In genomic region chr6:132664309-132665034, GRCh38 we compare ENCODE assay signal across 34 cellular contexts. TPM values are rescaled to one million over a fixed set of nuclear protein-coding genes. Genes with fewer than 3 reads are reported as not detected.
"Had no signal": no experiment of that assay in that cellular context is flagged by ENCODE, and none has a peak within 500 bp of the region (broad histone marks: within the 10 kb centered on the region; RNA-seq: fewer than 3 reads in every experiment).

No MANE protein-coding gene starts in this region.

- H3K4me3 ChIP-seq: left ventricle myocardium inferior, lung, mucosa of descending colon, ovary, right atrium auricular region, right lobe of liver, smooth muscle cell, stomach, testis, thyroid gland, transverse colon, upper lobe of right lung had no signal

- H3K27ac Mint-ChIP-seq: immature natural killer cell; memory B cell; naive thymus-derived CD4-positive, alpha-beta T cell; natural killer cell treated with Interleukin-12 subunit alpha and Interleukin-12 subunit beta and Interleukin-15 and Interleukin-18, amount 100 ng/mL, for 72 hours; progenitor cell of endocrine pancreas; stimulated activated memory B cell treated with anti-CD40 and anti-IgM and Interleukin-4, amounts not matched to agents 10 μg/mL and 1 μg/mL and 100 μg/mL, for 72 hours had no signal

- ATAC-seq: mucosa of descending colon; naive thymus-derived CD4-positive, alpha-beta T cell; natural killer cell treated with Interleukin-12 subunit alpha and Interleukin-12 subunit beta and Interleukin-15 and Interleukin-18, amount 100 ng/mL, for 72 hours; right lobe of liver; stimulated activated memory B cell treated with anti-CD40 and anti-IgM and Interleukin-4, amounts not matched to agents 10 μg/mL and 1 μg/mL and 100 μg/mL, for 72 hours; upper lobe of right lung had no signal

- H3K27me3 ChIP-seq: ovary, right atrium auricular region, right lobe of liver, stomach, testis, thyroid gland, transverse colon, upper lobe of right lung had no signal

- H3K36me3 ChIP-seq: left ventricle myocardium inferior, ovary, right atrium auricular region, right lobe of liver, stomach, thyroid gland, transverse colon, upper lobe of right lung had no signal

- H3K4me3 Mint-ChIP-seq: immature natural killer cell; memory B cell; naive thymus-derived CD4-positive, alpha-beta T cell; natural killer cell treated with Interleukin-12 subunit alpha and Interleukin-12 subunit beta and Interleukin-15 and Interleukin-18, amount 100 ng/mL, for 72 hours; stimulated activated memory B cell treated with anti-CD40 and anti-IgM and Interleukin-4, amounts not matched to agents 10 μg/mL and 1 μg/mL and 100 μg/mL, for 72 hours had no signal

- H3K36me3 Mint-ChIP-seq: immature natural killer cell; memory B cell; naive thymus-derived CD4-positive, alpha-beta T cell; natural killer cell treated with Interleukin-12 subunit alpha and Interleukin-12 subunit beta and Interleukin-15 and Interleukin-18, amount 100 ng/mL, for 72 hours; stimulated activated memory B cell treated with anti-CD40 and anti-IgM and Interleukin-4, amounts not matched to agents 10 μg/mL and 1 μg/mL and 100 μg/mL, for 72 hours had no signal

- DNase-seq: hypothalamus; immature natural killer cell; kidney; left ventricle myocardium inferior; midbrain; mucosa of descending colon; naive thymus-derived CD4-positive, alpha-beta T cell; ovary; right lobe of liver; stimulated activated CD4-positive, alpha-beta T cell treated with anti-CD3 and anti-CD28 coated beads, Interleukin-1b, Interleukin-23, amount 100 ng/mL, for 48 hours; stimulated activated CD4-positive, alpha-beta T cell treated with anti-CD3 and anti-CD28 coated beads, Interleukin-2, amount 100 ng/mL, for 48 hours; stimulated activated CD4-positive, alpha-beta T cell treated with anti-CD3 and anti-CD28 coated beads, Interleukin-4, amount 100 ng/mL, for 4 hours; stimulated activated CD8-positive, alpha-beta memory T cell treated with anti-CD3 and anti-CD28 coated beads, Interleukin-4, amount 100 ng/mL, for 48 hours; stimulated activated naive CD4-positive, alpha-beta T cell treated with Interleukin-2 at 50 U/mL for 16 hours; stomach; testis; thyroid gland; transverse colon; upper lobe of right lung had no signal

- H3K4me1 Mint-ChIP-seq: immature natural killer cell; naive thymus-derived CD4-positive, alpha-beta T cell; stimulated activated memory B cell treated with anti-CD40 and anti-IgM and Interleukin-4, amounts not matched to agents 10 μg/mL and 1 μg/mL and 100 μg/mL, for 72 hours had no signal

- H3K9me3 Mint-ChIP-seq: memory B cell; naive thymus-derived CD4-positive, alpha-beta T cell; natural killer cell treated with Interleukin-12 subunit alpha and Interleukin-12 subunit beta and Interleukin-15 and Interleukin-18, amount 100 ng/mL, for 72 hours; stimulated activated memory B cell treated with anti-CD40 and anti-IgM and Interleukin-4, amounts not matched to agents 10 μg/mL and 1 μg/mL and 100 μg/mL, for 72 hours had no signal

- H3K27me3 Mint-ChIP-seq: memory B cell; natural killer cell treated with Interleukin-12 subunit alpha and Interleukin-12 subunit beta and Interleukin-15 and Interleukin-18, amount 100 ng/mL, for 72 hours; progenitor cell of endocrine pancreas; stimulated activated memory B cell treated with anti-CD40 and anti-IgM and Interleukin-4, amounts not matched to agents 10 μg/mL and 1 μg/mL and 100 μg/mL, for 72 hours had no signal

- H3K4me2 ChIP-seq: smooth muscle cell had no signal

- H3K27ac ChIP-seq: left ventricle myocardium inferior, ovary, right atrium auricular region, right lobe of liver, stomach, testis, thyroid gland, transverse colon, upper lobe of right lung had no signal

- H3K4me1 ChIP-seq: left ventricle myocardium inferior, right atrium auricular region, right lobe of liver, testis, thyroid gland, transverse colon, upper lobe of right lung had no signal

- H3K9me3 ChIP-seq: mucosa of descending colon, ovary, right atrium auricular region, right lobe of liver, stomach, testis, thyroid gland, transverse colon, upper lobe of right lung had no signal

RNA-seq across cellular contexts. Expression of gene TAAR1, which starts 5.5 kb away (rescaled TPM):
- total RNA-seq: kidney; left ventricle myocardium inferior; lower leg skin; lung; mesenteric fat pad; mucosa of descending colon; myocyte; naive thymus-derived CD4-positive, alpha-beta T cell; natural killer cell treated with Interleukin-12 subunit alpha and Interleukin-12 subunit beta and Interleukin-15 and Interleukin-18, amount 100 ng/mL, for 72 hours; omental fat pad; progenitor cell of endocrine pancreas; pulmonary artery endothelial cell; renal cortical epithelial cell; right atrium auricular region; right lobe of liver; skeletal muscle tissue; smooth muscle cell; testis; thyroid gland; transverse colon; upper lobe of right lung had no signal
- polyA plus RNA-seq: immature natural killer cell; naive thymus-derived CD4-positive, alpha-beta T cell; neural cell; ovary; smooth muscle cell; stomach had no signal

RNA-seq across cellular contexts. Expression of gene TAAR2, which starts 40.4 kb away (rescaled TPM):
- total RNA-seq: kidney; left ventricle myocardium inferior; lower leg skin; lung; mesenteric fat pad; mucosa of descending colon; myocyte; naive thymus-derived CD4-positive, alpha-beta T cell; natural killer cell treated with Interleukin-12 subunit alpha and Interleukin-12 subunit beta and Interleukin-15 and Interleukin-18, amount 100 ng/mL, for 72 hours; omental fat pad; ovary; progenitor cell of endocrine pancreas; pulmonary artery endothelial cell; renal cortical epithelial cell; right atrium auricular region; right lobe of liver; skeletal muscle tissue; smooth muscle cell; stomach; testis; thyroid gland; transverse colon; upper lobe of right lung had no signal
- polyA plus RNA-seq: immature natural killer cell; lung; naive thymus-derived CD4-positive, alpha-beta T cell; neural cell; ovary; smooth muscle cell; stomach had no signal

RNA-seq across cellular contexts. Expression of gene VNN1, which starts 49.4 kb away (rescaled TPM):
- total RNA-seq: progenitor cell of endocrine pancreas, pulmonary artery endothelial cell had no signal
- polyA plus RNA-seq: naive thymus-derived CD4-positive, alpha-beta T cell; neural cell had no signal
